In genomic region chr5:17249841-17250240, GRCh38 we compare ENCODE assay signal across 7 cellular contexts. TPM values are rescaled to one million over a fixed set of nuclear protein-coding genes. Genes with fewer than 3 reads are reported as not detected.
DNase-seq lines count a peak whose midpoint lies in the region; TF ChIP-seq lines count a peak whose summit lies in the region.
"Not testable (repeated sequence)": the region's sequence is repeated elsewhere in the genome, so short reads cannot be mapped to it uniquely, and the experiment has no call there.

No MANE protein-coding gene starts in this region.

- not testable (repeated sequence) for H3K18ac ChIP-seq in mesenchymal stem cell (ENCODE audit: low read depth in 1 of 2, low read length in 2 of 2)
- peak overlapping the region; percentile 60 for H3K18ac ChIP-seq in trophoblast cell (ENCODE audit: low read length)

- peak overlapping the region; percentile 87 for H2BK120ac ChIP-seq in mesenchymal stem cell (ENCODE audit: low read depth, low read length)
- peak overlapping the region; percentile 46 for H2BK120ac ChIP-seq in trophoblast cell (ENCODE audit: insufficient read depth, low read length, poor library complexity)

- not testable (repeated sequence) for H3K4me3 ChIP-seq in A673 (ENCODE audit: low read depth, low read length, poor library complexity, severe bottlenecking); brain microvascular endothelial cell (ENCODE audit: low read depth, low read length); fibroblast of lung (replicated peaks in 1 of 4; ENCODE audit: control extremely low read depth in 1 of 4, insufficient read depth in 1 of 4, low read depth in 3 of 4, low read length in 4 of 4); mesenchymal stem cell (ENCODE audit: insufficient read depth in 1 of 2, low read depth in 1 of 2, low read length in 2 of 2); trophoblast cell (ENCODE audit: low read depth, low read length)

- not testable (repeated sequence) for H2BK12ac ChIP-seq in mesenchymal stem cell (ENCODE audit: low read length in 2 of 2)
- peak overlapping the region; percentile 76 for H2BK12ac ChIP-seq in trophoblast cell (ENCODE audit: low read length)

- H2AK5ac ChIP-seq in mesenchymal stem cell (ENCODE audit: low read length, severe bottlenecking); trophoblast cell (ENCODE audit: low read length): not testable (repeated sequence)

- not testable (repeated sequence) for H3K27me3 ChIP-seq in A673 (replicated peaks; ENCODE audit: insufficient read depth, low read depth, low read length, poor library complexity); brain microvascular endothelial cell (replicated peaks); fibroblast of lung (ENCODE audit: control insufficient read depth, insufficient read depth, low read length); mesenchymal stem cell (ENCODE audit: control insufficient read depth in 1 of 2, insufficient read depth in 1 of 2, low read length in 2 of 2); trophoblast cell (ENCODE audit: insufficient read depth, low read length)

- not testable (repeated sequence) for H3K14ac ChIP-seq in mesenchymal stem cell (ENCODE audit: low read length in 2 of 2); trophoblast cell (ENCODE audit: low read length)

- not testable (repeated sequence) for H4K8ac ChIP-seq in mesenchymal stem cell (ENCODE audit: low read length)
- peak overlapping the region; percentile 61 for H4K8ac ChIP-seq in trophoblast cell (ENCODE audit: low read depth, low read length)

- not testable (repeated sequence) for H3K4ac ChIP-seq in mesenchymal stem cell (ENCODE audit: low read depth in 1 of 2, low read length in 2 of 2)
- H3K4ac ChIP-seq in trophoblast cell (ENCODE audit: low read depth, low read length): peak overlapping the region; percentile 94

- not testable (repeated sequence) for TF ChIP-seq CTCF in A673 (conservative IDR thresholded peaks at IDR 0.05; ENCODE audit: low read depth, low read length); RWPE1 (conservative IDR thresholded peaks at IDR 0.05; ENCODE audit: low read depth); brain microvascular endothelial cell (IDR thresholded peaks at IDR 0.05; ENCODE audit: low read depth, low read length, missing control alignments); fibroblast of lung (conservative IDR thresholded peaks at IDR 0.05 in 1 of 2, IDR thresholded peaks at IDR 0.05 in 1 of 2; ENCODE audit: low read depth in 1 of 2, low read length in 2 of 2)

- whole genome bisulfite sequencing in mesenchymal stem cell: 69% methylated on average over 6 of the region's 6 CpGs
- no CpG with 5 or more reads among the region's 6 CpGs for WGBS in trophoblast cell (ENCODE audit: extremely low coverage, insufficient coverage, insufficient read length)

- not testable (repeated sequence) for H2AFZ ChIP-seq in fibroblast of lung (ENCODE audit: low read length); mesenchymal stem cell (ENCODE audit: low read depth, low read length); trophoblast cell (ENCODE audit: insufficient read depth, low read length, poor library complexity)

- intact Hi-C loops in A673 (cut with micrococcal nuclease; ENCODE audit: unreplicated experiment): not testable (repeated sequence)

- H4K20me1 ChIP-seq in fibroblast of lung (ENCODE audit: control insufficient read depth, extremely low read depth, insufficient read depth, low read length): not testable (repeated sequence)

- H3K23ac ChIP-seq in mesenchymal stem cell (ENCODE audit: low read length in 2 of 2); trophoblast cell (ENCODE audit: low read length): not testable (repeated sequence)

- not testable (repeated sequence) for H3K9ac ChIP-seq in fibroblast of lung (ENCODE audit: insufficient read depth, low read length); trophoblast cell (ENCODE audit: low read length)
- H3K9ac ChIP-seq in mesenchymal stem cell (ENCODE audit: low read length): peak overlapping the region; percentile 60

- peaks cover 35% of the 10 kb centered on the region for H3K36me3 ChIP-seq in A673 (ENCODE audit: insufficient read depth, low read length, poor library complexity, severe bottlenecking)
- not testable (repeated sequence) for H3K36me3 ChIP-seq in brain microvascular endothelial cell (replicated peaks); fibroblast of lung (ENCODE audit: control insufficient read depth, insufficient read depth, low read length); trophoblast cell (ENCODE audit: control insufficient read depth in 1 of 2, insufficient read depth in 2 of 2, low read length in 2 of 2)
- H3K36me3 ChIP-seq in mesenchymal stem cell (ENCODE audit: control insufficient read depth in 1 of 2, insufficient read depth in 2 of 2, low read depth in 1 of 2, low read length in 2 of 2): peaks cover 6 to 55% of the 10 kb centered on the region in 2 experiments

- peaks cover 90% of the 10 kb centered on the region for H3K79me2 ChIP-seq in fibroblast of lung (ENCODE audit: control insufficient read depth, insufficient read depth, low read length)
- H3K79me2 ChIP-seq in trophoblast cell (ENCODE audit: control insufficient read depth, insufficient read depth, low read length, poor library complexity): peaks cover 11% of the 10 kb centered on the region

- not testable (repeated sequence) for H4K12ac ChIP-seq in trophoblast cell (ENCODE audit: low read depth, low read length)

- H3K9me3 ChIP-seq in A673 (ENCODE audit: low read depth, low read length, poor library complexity, severe bottlenecking); fibroblast of lung (ENCODE audit: control insufficient read depth, insufficient read depth, low read depth, low read length); mesenchymal stem cell (ENCODE audit: control insufficient read depth, low read length); trophoblast cell (ENCODE audit: insufficient read depth, low read depth, low read length): not testable (repeated sequence)

- in situ Hi-C loops in brain microvascular endothelial cell (cut with HindIII; ENCODE audit: low pct_ligation_motif_present, low sequenced_read_pairs): loop anchor here (25.0 kb wide), 1 partner anchor 137 kb away; no protein-coding TSS in a partner anchor

- H4K91ac ChIP-seq in mesenchymal stem cell (ENCODE audit: low read length): not testable (repeated sequence)
- H4K91ac ChIP-seq in trophoblast cell (ENCODE audit: low read depth, low read length): peak overlapping the region; percentile 74

- H2BK5ac ChIP-seq in mesenchymal stem cell (ENCODE audit: low read depth, low read length, poor library complexity, severe bottlenecking): not testable (repeated sequence)
- peak overlapping the region; percentile 73 for H2BK5ac ChIP-seq in trophoblast cell (ENCODE audit: low read depth, low read length, poor library complexity)

- not testable (repeated sequence) for BruUV-seq in A673 (replicated peaks; lab: Mats Ljungman, UMichigan)

- not testable (repeated sequence) for H3K4me2 ChIP-seq in fibroblast of lung (ENCODE audit: extremely low read depth, insufficient read depth, low read length); mesenchymal stem cell (ENCODE audit: low read length, poor library complexity, severe bottlenecking); trophoblast cell (ENCODE audit: low read length)

- POLR2A ChIA-PET in A673 (lab: Charles Lee; ENCODE audit: low non-redundant PET); RWPE1 (lab: Yijun Ruan, JAX; ENCODE audit: low non-redundant PET): not testable (repeated sequence)

- peak overlapping the region; percentile 63 for H3K27ac ChIP-seq in A673 (ENCODE audit: low read depth, low read length, poor library complexity, severe bottlenecking)
- peak overlapping the region; percentile 79 for H3K27ac ChIP-seq in RWPE1
- peak overlapping the region; percentile 63 for H3K27ac ChIP-seq in brain microvascular endothelial cell
- not testable (repeated sequence) for H3K27ac ChIP-seq in fibroblast of lung (ENCODE audit: insufficient read depth, low read length)
- H3K27ac ChIP-seq in mesenchymal stem cell (ENCODE audit: low read length, poor library complexity, severe bottlenecking): peak overlapping the region; percentile 93
- H3K27ac ChIP-seq in trophoblast cell (ENCODE audit: low read depth, low read length): peak overlapping the region; percentile 22

- not testable (repeated sequence) for H3K79me1 ChIP-seq in mesenchymal stem cell (replicated peaks; ENCODE audit: low read length, poor library complexity, severe bottlenecking); trophoblast cell (ENCODE audit: low read length)

- CTCF ChIA-PET in A673 (lab: Charles Lee): not testable (repeated sequence)
- CTCF ChIA-PET in RWPE1 (lab: Yijun Ruan, JAX): interaction anchor here (0.8 kb wide), 1 partner anchor 117 kb away, joined by 3 read pairs; no protein-coding TSS in a partner anchor

- not testable (repeated sequence) for DNase-seq in A673 (ENCODE audit: low spot score); RWPE1 (ENCODE audit: low spot score); trophoblast cell
- DNase-seq in HT1080 (ENCODE audit: low read depth) (peak; percentile 49), brain microvascular endothelial cell (peak; percentile 61), fibroblast of lung (ENCODE audit: low read depth in 2 of 2) (peak; percentile 30 to 40), mesenchymal stem cell (peak; percentile 19)

- H2BK15ac ChIP-seq in mesenchymal stem cell (ENCODE audit: low read depth, poor library complexity, severe bottlenecking): peak overlapping the region; percentile 64

- H3K4me1 ChIP-seq in A673 (ENCODE audit: insufficient read depth, low read length, poor library complexity, severe bottlenecking) (peaks cover 51% of the 10 kb centered on the region), fibroblast of lung (ENCODE audit: control insufficient read depth, extremely low read depth, insufficient read depth, low read length) (peaks cover 19% of the 10 kb centered on the region), mesenchymal stem cell (ENCODE audit: control insufficient read depth, insufficient read depth, low read depth, low read length) (peaks cover 12% of the 10 kb centered on the region), trophoblast cell (ENCODE audit: control insufficient read depth in 1 of 2, insufficient read depth in 2 of 2, low read length in 2 of 2) (peaks cover 11 to 14% of the 10 kb centered on the region in 2 experiments)

RNA-seq across cellular contexts. Expression of gene BASP1, which starts 32.4 kb away (rescaled TPM):
- total RNA-seq in A673 (2021) (394 and 397 TPM in 2 replicates), fibroblast of lung (125 and 186 TPM in 2 replicates)
- total RNA-seq in HT1080 (2014; rRNA removed; shearing (Covaris generic)): 134 and 149 TPM in 2 replicates
- polyA plus RNA-seq in HT1080 (2015; cell fraction: cytosol; rRNA removed): 170 and 186 TPM in 2 replicates
- 70.1 and 81.9 TPM in 2 replicates for polyA plus RNA-seq in HT1080 (2015; cell fraction: nucleus; rRNA removed)
- 248 and 265 TPM in 2 replicates for polyA plus RNA-seq in fibroblast of lung
- 186 and 224 TPM in 2 replicates for polyA plus RNA-seq in fibroblast of lung (2012)
- 10.7 and 18.5 TPM in 2 replicates for polyA minus RNA-seq in fibroblast of lung (ENCODE audit: low replicate concordance)
- 308 TPM for polyA plus RNA-seq in mesenchymal stem cell (2013, experiment 1 of 2)
- 322 TPM for polyA plus RNA-seq in mesenchymal stem cell (2013, experiment 2 of 2)
- polyA plus RNA-seq in trophoblast cell (2013): 550 and 590 TPM in 2 replicates
